19 cellular contexts compared by ENCODE assay signal in the genomic region with DNA sequence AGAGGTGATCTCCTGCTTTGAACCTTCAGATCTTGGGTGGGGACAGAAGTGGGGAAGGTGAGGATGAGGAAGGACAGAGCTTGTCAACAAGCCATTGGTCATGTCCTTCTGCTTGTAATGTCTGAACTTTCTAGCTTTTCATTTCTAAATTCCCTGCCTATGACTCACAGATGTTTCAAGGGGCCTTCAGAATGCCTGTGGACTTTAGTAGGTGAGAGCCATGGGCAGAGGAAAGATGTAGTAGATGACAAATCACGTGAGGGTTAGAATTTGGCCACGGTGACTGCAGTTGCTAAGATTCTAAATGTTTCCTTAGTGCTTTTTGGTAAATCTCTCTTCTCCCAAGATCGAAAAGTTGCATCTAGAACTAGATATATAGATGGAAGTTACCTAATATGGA. TPM values are rescaled to one million over a fixed set of nuclear protein-coding genes. Genes with fewer than 3 reads are reported as not detected.
DNase-seq lines count a peak whose midpoint lies in the region; ATAC-seq, FAIRE-seq and TF ChIP-seq lines count a peak whose summit lies in the region.
"Had no signal": no experiment of that assay in that cellular context is flagged by ENCODE, and none has a peak within 500 bp of the region (broad histone marks: within the 10 kb centered on the region; RNA-seq: fewer than 3 reads in every experiment).

No MANE protein-coding gene starts in this region.

- in situ Hi-C loops in IMR-90 (cut with MboI; ENCODE audit: low sequenced_read_pairs) = no loop called here

- H3K4me1 Mint-ChIP-seq in Calu3 (ENCODE audit: low read depth, unreplicated experiment) (peaks cover 12% of the 10 kb centered on the region), astrocyte (ENCODE audit: low read depth, unreplicated experiment) (peaks cover 6% of the 10 kb centered on the region), glutamatergic neuron (ENCODE audit: low read depth, unreplicated experiment) (no peaks in the 10 kb centered on the region)

- H3K4me3 Mint-ChIP-seq in Calu3 (ENCODE audit: low read depth, unreplicated experiment) (no peak overlapping the region), astrocyte (ENCODE audit: unreplicated experiment) (no peak overlapping the region), glutamatergic neuron (ENCODE audit: unreplicated experiment) (no peak overlapping the region)
- H3K4me3 Mint-ChIP-seq: natural killer cell had no signal

- TF ChIP-seq CTCF in Calu3 (IDR thresholded peaks at IDR 0.05; ENCODE audit: unreplicated experiment) (no peak), IMR-90 (conservative IDR thresholded peaks at IDR 0.05; ENCODE audit: low read depth, low read length) (no peak), astrocyte (IDR thresholded peaks at IDR 0.05; ENCODE audit: insufficient read depth, low read depth, low read length) (no peak), glutamatergic neuron (IDR thresholded peaks at IDR 0.05; ENCODE audit: partially characterized antibody, unreplicated experiment) (no peak)

- no peaks in the 10 kb centered on the region for H3K79me1 ChIP-seq in IMR-90 (ENCODE audit: low read depth in 1 of 2, low read length in 2 of 2)

- TF ChIP-seq POLR2A in IMR-90 (IDR thresholded peaks at IDR 0.05; ENCODE audit: low read depth, low read length) = no peak

- H4K91ac ChIP-seq in IMR-90 (ENCODE audit: insufficient read depth, low read depth, low read length) = no peak overlapping the region

- H3K9me3 ChIP-seq in IMR-90 (ENCODE audit: control insufficient read depth, insufficient read depth, low read length) (no peaks in the 10 kb centered on the region), astrocyte (ENCODE audit: insufficient read depth, low read depth, low read length) (no peaks in the 10 kb centered on the region)
- H3K9me3 ChIP-seq: transverse colon had no signal

- intact Hi-C loops in Calu3 (cut with micrococcal nuclease; ENCODE audit: unreplicated experiment) = no loop called here
- intact Hi-C loops in IMR-90 (cut with micrococcal nuclease) = no loop called here

- DNase-seq in Calu3 = peak; percentile 9
- DNase-seq in IMR-90 = peak; percentile 61
- peak; percentile 55 for DNase-seq in astrocyte (ENCODE audit: low read depth)
- peak; percentile 7 for DNase-seq in kidney glomerular epithelial cell (lab: John Stamatoyannopoulos, UW)
- DNase-seq in NCI-H69 (lab: John Stamatoyannopoulos, UW) = no peak
- no peak for DNase-seq in glutamatergic neuron
- no peak for DNase-seq in iPS-NIHi7 (ENCODE audit: extremely low spot score)
- DNase-seq: activated gamma-delta T cell treated with Interleukin-2 at 50 U/mL for 16 hours; C1 segment of cervical spinal cord; heart right ventricle; KBM-7; left ventricle myocardium superior; natural killer cell; NCI-H1436 treated with DMSO at 0.1 percent for 48 hours; retina; SHP77; stimulated activated CD4-positive, alpha-beta T cell treated with anti-CD3 and anti-CD28 coated beads, Interleukin-2, amount 100 ng/mL, for 48 hours; transverse colon had no signal

- H2AFZ ChIP-seq in IMR-90 (replicated peaks; ENCODE audit: low read length, poor library complexity) (peak overlapping the region; percentile 53), astrocyte (ENCODE audit: low read depth, low read length) (no peak overlapping the region)

- H3K27me3 ChIP-seq in IMR-90 (ENCODE audit: control insufficient read depth, insufficient read depth, low read length) (peaks cover 7% of the 10 kb centered on the region), astrocyte (ENCODE audit: insufficient read depth, low read length) (no peaks in the 10 kb centered on the region)
- H3K27me3 ChIP-seq: heart right ventricle, transverse colon had no signal

- TF ChIP-seq RAD21 in IMR-90 (IDR thresholded peaks at IDR 0.05; ENCODE audit: low read length) = no peak

- no peak overlapping the region for H4K5ac ChIP-seq in IMR-90 (ENCODE audit: low read depth, low read length)

- 0 out of 2 replicates have a peak overlapping the region, but pooled peaks have one; percentile 56 for H2BK20ac ChIP-seq in IMR-90 (ENCODE audit: low read depth, low read length)

- no peak overlapping the region; the same call in 1 of the 2 replicates for H3K4ac ChIP-seq in IMR-90 (ENCODE audit: low read depth, low read length)

- BruUV-seq in Calu3 (replicated peaks; lab: Mats Ljungman, UMichigan) (no TSS peak), IMR-90 (replicated peaks; lab: Mats Ljungman, UMichigan) (no TSS peak)

- H2AK5ac ChIP-seq in IMR-90 (ENCODE audit: low read depth, low read length) = peak overlapping the region; percentile 25; the same call in 1 of the 2 replicates

- no peak overlapping the region for H3K56ac ChIP-seq in IMR-90 (ENCODE audit: extremely low read depth, insufficient read depth, low read length)

- H3K4me2 ChIP-seq in IMR-90 (ENCODE audit: low read depth, low read length) = no peak overlapping the region
- no peak overlapping the region for H3K4me2 ChIP-seq in astrocyte (ENCODE audit: low read length)

- H3K23ac ChIP-seq in IMR-90 (ENCODE audit: low read depth, low read length) = no peak overlapping the region

- H3K4me3 ChIP-seq in IMR-90 (ENCODE audit: insufficient read depth, low read depth, low read length) (no peak overlapping the region), astrocyte (ENCODE audit: insufficient read depth, low read depth, low read length) (no peak overlapping the region)
- H3K4me3 ChIP-seq: heart right ventricle, transverse colon had no signal

- H3K18ac ChIP-seq in IMR-90 (ENCODE audit: low read depth, low read length) = no peak overlapping the region

- POLR2A ChIA-PET in IMR-90 (lab: Charles Lee; ENCODE audit: unreplicated experiment) = no interaction called here

- no CpG with 5 or more reads among the region's 3 CpGs for WGBS in IMR-90 (ENCODE audit: extremely low coverage in 2 of 2, insufficient read length in 1 of 2), 2 experiments

- H3K36me3 Mint-ChIP-seq in Calu3 (ENCODE audit: insufficient read depth, unreplicated experiment) (no peaks in the 10 kb centered on the region), astrocyte (ENCODE audit: low read depth, unreplicated experiment) (no peaks in the 10 kb centered on the region), glutamatergic neuron (ENCODE audit: unreplicated experiment) (no peaks in the 10 kb centered on the region)
- H3K36me3 Mint-ChIP-seq: natural killer cell had no signal

- no peak for FAIRE-seq in astrocyte (lab: Jason Lieb, UNC)

- dilution Hi-C loops in IMR-90 (cut with HindIII; ENCODE audit: low sequenced_read_pairs, unreplicated experiment) = no loop called here

- no peak overlapping the region for H2BK15ac ChIP-seq in IMR-90 (ENCODE audit: low read depth, low read length)

- H2AK9ac ChIP-seq in IMR-90 (replicated peaks; ENCODE audit: low read depth, low read length, poor library complexity) = peak overlapping the region; percentile 40

- CTCF ChIA-PET in Calu3 (lab: Charles Lee) (interaction anchor here (2.0 kb wide), 1 partner anchor 14 kb away, joined by 9 read pairs; no protein-coding TSS in a partner anchor), IMR-90 (lab: Yijun Ruan, JAX) (no interaction called here)

- no peak overlapping the region for H2BK5ac ChIP-seq in IMR-90 (ENCODE audit: low read depth, low read length, poor library complexity, severe bottlenecking)

- H3K27ac Mint-ChIP-seq in Calu3 (ENCODE audit: unreplicated experiment) (no peak overlapping the region), astrocyte (ENCODE audit: unreplicated experiment) (no peak overlapping the region), glutamatergic neuron (ENCODE audit: unreplicated experiment) (no peak overlapping the region)
- H3K27ac Mint-ChIP-seq: natural killer cell had no signal

- H3K27ac ChIP-seq in IMR-90 (ENCODE audit: insufficient read depth, low read length) (no peak overlapping the region), astrocyte (ENCODE audit: low read depth, low read length) (no peak overlapping the region)
- H3K27ac ChIP-seq: heart right ventricle, transverse colon had no signal

- no peaks in the 10 kb centered on the region for H4K20me1 ChIP-seq in IMR-90 (ENCODE audit: insufficient read depth, low read length)
- H4K20me1 ChIP-seq in astrocyte (ENCODE audit: insufficient read depth, low read length) = no peaks in the 10 kb centered on the region

- H3K27me3 Mint-ChIP-seq in Calu3 (ENCODE audit: unreplicated experiment) = peaks cover 15% of the 10 kb centered on the region
- H3K27me3 Mint-ChIP-seq in astrocyte (ENCODE audit: low read depth, unreplicated experiment) = peaks cover 7% of the 10 kb centered on the region
- H3K27me3 Mint-ChIP-seq in glutamatergic neuron (ENCODE audit: unreplicated experiment) = no peaks in the 10 kb centered on the region

- H2BK120ac ChIP-seq in IMR-90 (ENCODE audit: low read depth, low read length) = no peak overlapping the region

- H3K36me3 ChIP-seq in IMR-90 (ENCODE audit: control insufficient read depth, insufficient read depth, low read length) (no peaks in the 10 kb centered on the region), astrocyte (ENCODE audit: insufficient read depth, low read length) (no peaks in the 10 kb centered on the region)
- H3K36me3 ChIP-seq: heart right ventricle, transverse colon had no signal

- ATAC-seq in IMR-90 (ENCODE audit: low read depth) (peak; percentile 65), GM19463 (IDR thresholded peaks at IDR 0.05; ENCODE audit: unreplicated experiment) (no peak)
- ATAC-seq: heart right ventricle, left ventricle myocardium superior, natural killer cell had no signal

- H4K8ac ChIP-seq in IMR-90 (ENCODE audit: low read depth in 2 of 2, low read length in 2 of 2) = no peak overlapping the region

- H3K9me3 Mint-ChIP-seq in Calu3 (ENCODE audit: low read depth, unreplicated experiment) (peaks cover 3% of the 10 kb centered on the region), astrocyte (ENCODE audit: unreplicated experiment) (peaks cover 3% of the 10 kb centered on the region), glutamatergic neuron (ENCODE audit: unreplicated experiment) (no peaks in the 10 kb centered on the region)
- H3K9me3 Mint-ChIP-seq: natural killer cell had no signal

- no peaks in the 10 kb centered on the region for H3K9me1 ChIP-seq in IMR-90 (ENCODE audit: insufficient read depth, low read length)

- H3K14ac ChIP-seq in IMR-90 (replicated peaks; ENCODE audit: low read depth, low read length) = 0 out of 2 replicates have a peak overlapping the region, but pooled peaks have one; percentile 12

- no peaks in the 10 kb centered on the region for H3K79me2 ChIP-seq in astrocyte (ENCODE audit: insufficient read depth, low read length)

- H3K9ac ChIP-seq in IMR-90 (ENCODE audit: low read depth, low read length) = no peak overlapping the region
- no peak overlapping the region for H3K9ac ChIP-seq in astrocyte (ENCODE audit: low read length)

- peaks cover 4% of the 10 kb centered on the region; the same call in 1 of the 2 replicates for H3K4me1 ChIP-seq in IMR-90 (ENCODE audit: control insufficient read depth, insufficient read depth, low read length)
- H3K4me1 ChIP-seq in astrocyte (ENCODE audit: insufficient read depth, low read length) = peaks cover 6% of the 10 kb centered on the region
- H3K4me1 ChIP-seq: heart right ventricle had no signal

RNA-seq across cellular contexts. Expression of a gene that starts 18.7 kb away (rescaled TPM):
- 17.0 and 20.4 TPM in 2 replicates for total RNA-seq in Calu3 (2022)
- 19.0 and 32.5 TPM in 2 replicates for total RNA-seq in IMR-90 (2012; rRNA removed)
- 10.4 and 11.5 TPM in 2 replicates for polyA plus RNA-seq in IMR-90 (2012; rRNA removed)
- 3.6 and 3.7 TPM in 2 replicates for polyA plus RNA-seq in IMR-90 (2012; cell fraction: cytosol; rRNA removed)
- polyA plus RNA-seq in IMR-90 (2012; cell fraction: nucleus; rRNA removed; ENCODE audit: low replicate concordance) = 1.3 and 5.0 TPM in 2 replicates
- total RNA-seq in astrocyte = 13.9 and 14.8 TPM in 2 replicates
- total RNA-seq in glutamatergic neuron (ENCODE audit: unreplicated experiment) = 31.9 TPM

RNA-seq across cellular contexts. Expression of a gene that starts 30.3 kb away (rescaled TPM):
- total RNA-seq in Calu3 (2022) = 23.4 and 25.8 TPM in 2 replicates
- 10.0 and 10.6 TPM in 2 replicates for total RNA-seq in IMR-90 (2012; rRNA removed)
- polyA plus RNA-seq in IMR-90 (2012; rRNA removed) = 4.2 and 4.7 TPM in 2 replicates
- 2.3 and 2.7 TPM in 2 replicates for polyA plus RNA-seq in IMR-90 (2012; cell fraction: cytosol; rRNA removed)
- polyA plus RNA-seq in IMR-90 (2012; cell fraction: nucleus; rRNA removed; ENCODE audit: low replicate concordance) = 2.7 and 4.1 TPM in 2 replicates
- total RNA-seq in astrocyte = 21.4 and 24.2 TPM in 2 replicates
- total RNA-seq in glutamatergic neuron (ENCODE audit: unreplicated experiment) = 39.0 TPM

Comparison
In these comparisons a context has a peak if more than half of its experiments do, and no peak if none do; other contexts are left out.
1. DNase-seq: peak in Calu3 (single experiment), IMR-90 (single experiment), astrocyte (single experiment) and kidney glomerular epithelial cell (single experiment); none in NCI-H69 (single experiment), glutamatergic neuron (single experiment) and iPS-NIHi7 (single experiment).